In genomic region chr2:105411720-105412407, GRCh38 we compare ENCODE assay signal across 22 cellular contexts. TPM values are rescaled to one million over a fixed set of nuclear protein-coding genes. Genes with fewer than 3 reads are reported as not detected.
DNase-seq lines count a peak whose midpoint lies in the region; ATAC-seq and TF ChIP-seq lines count a peak whose summit lies in the region.
"Had no signal": no experiment of that assay in that cellular context is flagged by ENCODE, and none has a peak within 500 bp of the region (broad histone marks: within the 10 kb centered on the region; RNA-seq: fewer than 3 reads in every experiment).

No MANE protein-coding gene starts in this region.

- peak; percentile 64 for ATAC-seq in GM18907 (IDR thresholded peaks at IDR 0.05; ENCODE audit: unreplicated experiment)
- ATAC-seq in HG03196 (IDR thresholded peaks at IDR 0.05; ENCODE audit: unreplicated experiment) = peak; percentile 47
- no peak for ATAC-seq in SK-N-SH treated with all-trans-retinoic acid at 6 μM for 48 hours
- no peak for ATAC-seq in HG03159 (IDR thresholded peaks at IDR 0.05; ENCODE audit: unreplicated experiment)
- ATAC-seq: stimulated activated effector memory CD8-positive, alpha-beta T cell treated with anti-CD3 and anti-CD28 coated beads, Interleukin-12 subunit alpha, Interleukin-12 subunit beta, amount 100 ng/mL, for 72 hours; T-helper 17 cell had no signal

- DNase-seq in Caki2 (ENCODE audit: low read depth) = peak; percentile 92
- DNase-seq in epithelial cell of proximal tubule (ENCODE audit: low read depth) = peak; percentile 83
- no peak for DNase-seq in activated CD8-positive, alpha-beta memory T cell treated with anti-CD3 and anti-CD28 coated beads for 24 hours
- DNase-seq in GM10266 (ENCODE audit: extremely low spot score) = no peak
- DNase-seq: activated B cell treated with CpG ODN at 0.5 μM for 24 hours; C1 segment of cervical spinal cord; cortex of kidney; DMS153; foreskin fibroblast; NCI-H1092; NCI-H2081; NCI-H446 treated with DMSO at 0.1 percent for 48 hours; nucleus accumbens; right cardiac atrium; stimulated activated CD4-positive, alpha-beta T cell treated with anti-CD3 and anti-CD28 coated beads, Interleukin-15, amount 100 ng/mL, for 24 hours; T-helper 17 cell; thyroid gland had no signal

- TF ChIP-seq CTCF in epithelial cell of proximal tubule (conservative IDR thresholded peaks at IDR 0.05; ENCODE audit: low read depth, low read length) (no peak), GM10266 (IDR thresholded peaks at IDR 0.05; ENCODE audit: control insufficient read depth, insufficient read depth, low read depth, missing control alignments) (no peak)

- in situ Hi-C loops in Caki2 (cut with HindIII; ENCODE audit: low pct_unique_long_range_greater_than_20kb, low sequenced_read_pairs) = no loop called here

- no peak overlapping the region for H3K4me3 ChIP-seq in epithelial cell of proximal tubule (ENCODE audit: low read depth, low read length)
- H3K4me3 ChIP-seq: thyroid gland had no signal

TF ChIP-seq in SK-N-SH treated with all-trans-retinoic acid at 6 μM for 48 hours, 23 proteins besides CTCF, POLR2A, EP300 and RAD21:
- TF ChIP-seq ESRRG (CRISPR knock-in tag; IDR thresholded peaks at IDR 0.05) = no peak
- no peak for TF ChIP-seq ZFP3 (CRISPR knock-in tag; IDR thresholded peaks at IDR 0.05)
- TF ChIP-seq, protein P1, sequence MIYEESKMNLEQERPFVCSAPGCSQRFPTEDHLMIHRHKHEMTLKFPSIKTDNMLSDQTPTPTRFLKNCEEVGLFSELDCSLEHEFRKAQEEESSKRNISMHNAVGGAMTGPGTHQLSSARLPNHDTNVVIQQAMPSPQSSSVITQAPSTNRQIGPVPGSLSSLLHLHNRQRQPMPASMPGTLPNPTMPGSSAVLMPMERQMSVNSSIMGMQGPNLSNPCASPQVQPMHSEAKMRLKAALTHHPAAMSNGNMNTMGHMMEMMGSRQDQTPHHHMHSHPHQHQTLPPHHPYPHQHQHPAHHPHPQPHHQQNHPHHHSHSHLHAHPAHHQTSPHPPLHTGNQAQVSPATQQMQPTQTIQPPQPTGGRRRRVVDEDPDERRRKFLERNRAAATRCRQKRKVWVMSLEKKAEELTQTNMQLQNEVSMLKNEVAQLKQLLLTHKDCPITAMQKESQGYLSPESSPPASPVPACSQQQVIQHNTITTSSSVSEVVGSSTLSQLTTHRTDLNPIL (CRISPR knock-in tag; IDR thresholded peaks at IDR 0.05; ENCODE audit: low read depth) = no peak
- TF ChIP-seq ZFP30 (CRISPR knock-in tag; IDR thresholded peaks at IDR 0.05) = no peak
- TF ChIP-seq, protein P2, sequence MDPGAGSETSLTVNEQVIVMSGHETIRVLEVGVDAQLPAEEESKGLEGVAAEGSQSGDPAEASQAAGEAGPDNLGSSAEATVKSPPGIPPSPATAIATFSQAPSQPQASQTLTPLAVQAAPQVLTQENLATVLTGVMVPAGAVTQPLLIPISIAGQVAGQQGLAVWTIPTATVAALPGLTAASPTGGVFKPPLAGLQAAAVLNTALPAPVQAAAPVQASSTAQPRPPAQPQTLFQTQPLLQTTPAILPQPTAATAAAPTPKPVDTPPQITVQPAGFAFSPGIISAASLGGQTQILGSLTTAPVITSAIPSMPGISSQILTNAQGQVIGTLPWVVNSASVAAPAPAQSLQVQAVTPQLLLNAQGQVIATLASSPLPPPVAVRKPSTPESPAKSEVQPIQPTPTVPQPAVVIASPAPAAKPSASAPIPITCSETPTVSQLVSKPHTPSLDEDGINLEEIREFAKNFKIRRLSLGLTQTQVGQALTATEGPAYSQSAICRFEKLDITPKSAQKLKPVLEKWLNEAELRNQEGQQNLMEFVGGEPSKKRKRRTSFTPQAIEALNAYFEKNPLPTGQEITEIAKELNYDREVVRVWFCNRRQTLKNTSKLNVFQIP (CRISPR knock-in tag; IDR thresholded peaks at IDR 0.05; ENCODE audit: borderline replicate concordance, low read depth) = no peak
- TF ChIP-seq ZC3H10 (CRISPR knock-in tag; IDR thresholded peaks at IDR 0.05) = no peak
- no peak for TF ChIP-seq BACH2 (CRISPR knock-in tag; IDR thresholded peaks at IDR 0.05; ENCODE audit: borderline replicate concordance)
- TF ChIP-seq TCF4 (CRISPR knock-in tag; IDR thresholded peaks at IDR 0.05; ENCODE audit: borderline replicate concordance) = no peak
- TF ChIP-seq PPARA (CRISPR knock-in tag; IDR thresholded peaks at IDR 0.05; ENCODE audit: borderline replicate concordance) = no peak
- TF ChIP-seq ARNTL (CRISPR knock-in tag; IDR thresholded peaks at IDR 0.05; ENCODE audit: borderline replicate concordance, low read depth) = no peak
- no peak for TF ChIP-seq TOX (CRISPR knock-in tag; IDR thresholded peaks at IDR 0.05; ENCODE audit: borderline replicate concordance)

RNA-seq across cellular contexts. Expression of gene FHL2, which starts 13.0 kb away (rescaled TPM):
- total RNA-seq in Caki2 (2014; rRNA removed; shearing (Covaris generic); ENCODE audit: low replicate concordance) = 256 and 275 TPM in 2 replicates
- 237 and 326 TPM in 2 replicates for total RNA-seq in epithelial cell of proximal tubule

Comparison
In these comparisons a context has a peak if more than half of its experiments do, and no peak if none do; other contexts are left out.
1. DNase-seq: peak in Caki2 (single experiment) and epithelial cell of proximal tubule (single experiment); none in activated CD8-positive, alpha-beta memory T cell treated with anti-CD3 and anti-CD28 coated beads for 24 hours (single experiment) and GM10266 (single experiment).
2. ATAC-seq: peak in GM18907 (single experiment) and HG03196 (single experiment); none in SK-N-SH treated with all-trans-retinoic acid at 6 μM for 48 hours (single experiment) and HG03159 (single experiment).